In the genomic region with DNA sequence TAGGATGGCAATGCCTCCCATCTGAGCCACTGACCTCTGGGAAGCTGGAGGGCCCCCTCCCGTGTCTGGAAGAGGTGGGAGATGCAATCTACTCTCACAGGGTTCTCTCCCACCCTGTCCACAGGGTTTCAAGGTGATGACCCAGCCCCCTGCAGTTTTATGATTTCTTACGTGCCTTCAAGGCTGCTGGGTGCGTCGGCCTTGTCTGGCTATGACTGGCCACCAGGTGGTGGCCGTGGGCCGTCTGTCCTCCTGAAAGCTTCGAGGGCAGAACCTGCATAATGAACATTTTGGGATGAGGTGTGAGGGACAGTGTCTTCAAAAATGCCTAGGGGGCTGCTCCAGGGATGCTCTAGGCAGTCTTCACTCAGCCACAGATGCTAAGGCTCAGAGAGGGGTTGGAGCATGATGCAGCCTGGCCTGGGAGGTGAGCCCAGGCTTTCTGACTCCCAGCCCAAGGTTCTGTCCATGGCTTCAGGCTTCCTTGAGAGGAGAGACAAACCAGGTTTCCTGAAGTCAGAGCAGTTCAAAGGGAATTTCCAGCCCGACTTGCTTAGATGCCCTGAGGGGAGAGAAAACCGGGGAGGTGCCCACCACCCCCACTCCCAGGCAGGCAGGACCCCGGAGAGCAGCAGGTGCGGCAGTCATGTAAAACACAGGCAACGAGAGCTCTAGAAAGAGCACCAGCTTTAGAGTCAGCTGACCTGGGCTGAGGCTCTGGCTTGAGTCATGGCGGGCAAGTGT, we compare ENCODE assay signal across 8 cellular contexts. TPM values are rescaled to one million over a fixed set of nuclear protein-coding genes. Genes with fewer than 3 reads are reported as not detected.
DNase-seq lines count a peak whose midpoint lies in the region; TF ChIP-seq lines count a peak whose summit lies in the region.

No MANE protein-coding gene starts in this region.

- peak; percentile 92 for TF ChIP-seq CTCF in AG10803 (conservative IDR thresholded peaks at IDR 0.05; ENCODE audit: low read length)
- TF ChIP-seq CTCF in GM12865 (IDR thresholded peaks at IDR 0.05; ENCODE audit: insufficient read depth, low read depth, low read length, missing control alignments): peak; percentile 45
- peak; percentile 91 for TF ChIP-seq CTCF in choroid plexus epithelial cell (conservative IDR thresholded peaks at IDR 0.05; ENCODE audit: low read depth, low read length)

- no peak overlapping the region for H3K14ac ChIP-seq in mesenchymal stem cell (ENCODE audit: low read length in 2 of 2)

- H3K9ac ChIP-seq in mesenchymal stem cell (ENCODE audit: low read length): no peak overlapping the region

- no peak overlapping the region for H4K8ac ChIP-seq in mesenchymal stem cell (ENCODE audit: low read length)

- H2BK15ac ChIP-seq in mesenchymal stem cell (ENCODE audit: low read depth, poor library complexity, severe bottlenecking): no peak overlapping the region

- H4K91ac ChIP-seq in mesenchymal stem cell (ENCODE audit: low read length): no peak overlapping the region

- H2BK12ac ChIP-seq in mesenchymal stem cell (ENCODE audit: low read length in 2 of 2): no peak overlapping the region

- no peak overlapping the region for H3K23ac ChIP-seq in mesenchymal stem cell (ENCODE audit: low read length in 2 of 2)

- H3K4ac ChIP-seq in mesenchymal stem cell (ENCODE audit: low read depth in 1 of 2, low read length in 2 of 2): peak overlapping the region in 1 of 2 experiments; percentile 26

- no peaks in the 10 kb centered on the region for H3K79me1 ChIP-seq in mesenchymal stem cell (replicated peaks; ENCODE audit: low read length, poor library complexity, severe bottlenecking)

- no peaks in the 10 kb centered on the region for H3K36me3 ChIP-seq in mesenchymal stem cell (ENCODE audit: control insufficient read depth in 1 of 2, insufficient read depth in 2 of 2, low read depth in 1 of 2, low read length in 2 of 2)

- DNase-seq in AG10803 (ENCODE audit: low read depth) (peak; percentile 57), GM12865 (ENCODE audit: low read depth) (peak; percentile 67), NCI-H526 treated with DMSO at 0.1 percent for 48 hours (lab: John Stamatoyannopoulos, UW) (peak; percentile 25), choroid plexus epithelial cell (ENCODE audit: low read depth) (peak; percentile 68), mesenchymal stem cell (peak; percentile 29), GF-D8 (lab: John Stamatoyannopoulos, UW) (no peak), DMS79 treated with DMSO at 0.1 percent for 48 hours (lab: John Stamatoyannopoulos, UW) (no peak), DMS79 (lab: John Stamatoyannopoulos, UW) (no peak)

- peaks cover 8 to 23% of the 10 kb centered on the region in 2 experiments for H3K27me3 ChIP-seq in mesenchymal stem cell (ENCODE audit: control insufficient read depth in 1 of 2, insufficient read depth in 1 of 2, low read length in 2 of 2)

- 36% methylated on average over 13 of the region's 13 CpGs for WGBS in mesenchymal stem cell

- no peak overlapping the region for H2AFZ ChIP-seq in mesenchymal stem cell (ENCODE audit: low read depth, low read length)

- no peak overlapping the region for H3K27ac ChIP-seq in mesenchymal stem cell (ENCODE audit: low read length, poor library complexity, severe bottlenecking)

- no peak overlapping the region for H2AK5ac ChIP-seq in mesenchymal stem cell (ENCODE audit: low read length, severe bottlenecking)

- no peaks in the 10 kb centered on the region for H3K9me3 ChIP-seq in mesenchymal stem cell (ENCODE audit: control insufficient read depth, low read length)

- no peak overlapping the region for H2BK120ac ChIP-seq in mesenchymal stem cell (ENCODE audit: low read depth, low read length)

- H3K4me3 ChIP-seq in AG10803 (ENCODE audit: low read length) (no peak overlapping the region), GM12865 (ENCODE audit: low read depth, low read length) (no peak overlapping the region), choroid plexus epithelial cell (ENCODE audit: low read depth, low read length) (no peak overlapping the region), mesenchymal stem cell (ENCODE audit: insufficient read depth in 1 of 2, low read depth in 1 of 2, low read length in 2 of 2) (no peak overlapping the region)

- H3K4me2 ChIP-seq in mesenchymal stem cell (ENCODE audit: low read length, poor library complexity, severe bottlenecking): no peak overlapping the region

- peaks cover 1% of the 10 kb centered on the region for H3K4me1 ChIP-seq in mesenchymal stem cell (ENCODE audit: control insufficient read depth, insufficient read depth, low read depth, low read length)

- no peak overlapping the region for H3K18ac ChIP-seq in mesenchymal stem cell (ENCODE audit: low read depth in 1 of 2, low read length in 2 of 2)

- H2BK5ac ChIP-seq in mesenchymal stem cell (ENCODE audit: low read depth, low read length, poor library complexity, severe bottlenecking): no peak overlapping the region

RNA-seq across cellular contexts. Expression of a gene that starts 18.7 kb away (rescaled TPM):
- polyA plus RNA-seq in mesenchymal stem cell (2013, experiment 1 of 2): 3.3 TPM
- 3.6 TPM for polyA plus RNA-seq in mesenchymal stem cell (2013, experiment 2 of 2)

RNA-seq across cellular contexts. Expression of a gene that starts 36.4 kb away (rescaled TPM):
- polyA plus RNA-seq in mesenchymal stem cell (2013, experiment 1 of 2): 26.2 TPM
- 25.8 TPM for polyA plus RNA-seq in mesenchymal stem cell (2013, experiment 2 of 2)

Comparison
In these comparisons a context has a peak if more than half of its experiments do, and no peak if none do; other contexts are left out.
1. DNase-seq: peak in AG10803 (single experiment), GM12865 (single experiment), NCI-H526 treated with DMSO at 0.1 percent for 48 hours (single experiment), choroid plexus epithelial cell (single experiment) and mesenchymal stem cell (single experiment); none in GF-D8 (single experiment), DMS79 treated with DMSO at 0.1 percent for 48 hours (single experiment) and DMS79 (single experiment).
2. Peak in every context shown above with its lines, with median percentiles within 50 percentile points of each other: CTCF ChIP-seq.